2 cellular contexts compared by ENCODE assay signal in genomic region chr12:90262261-90262660, GRCh38.
TF ChIP-seq lines count a peak whose summit lies in the region.

No MANE protein-coding gene starts in this region.

TF ChIP-seq in A549, 52 proteins besides CTCF, POLR2A, EP300 and RAD21 (continued from another document):
- TF ChIP-seq, protein P1, sequence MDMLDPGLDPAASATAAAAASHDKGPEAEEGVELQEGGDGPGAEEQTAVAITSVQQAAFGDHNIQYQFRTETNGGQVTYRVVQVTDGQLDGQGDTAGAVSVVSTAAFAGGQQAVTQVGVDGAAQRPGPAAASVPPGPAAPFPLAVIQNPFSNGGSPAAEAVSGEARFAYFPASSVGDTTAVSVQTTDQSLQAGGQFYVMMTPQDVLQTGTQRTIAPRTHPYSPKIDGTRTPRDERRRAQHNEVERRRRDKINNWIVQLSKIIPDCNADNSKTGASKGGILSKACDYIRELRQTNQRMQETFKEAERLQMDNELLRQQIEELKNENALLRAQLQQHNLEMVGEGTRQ (IDR thresholded peaks at IDR 0.05): no peak
- no peak for TF ChIP-seq HMGXB4 (CRISPR knock-in tag; IDR thresholded peaks at IDR 0.05; ENCODE audit: borderline replicate concordance)
- TF ChIP-seq E2F6 (IDR thresholded peaks at IDR 0.05; ENCODE audit: borderline replicate concordance, low read depth): no peak
- TF ChIP-seq RNF2 (IDR thresholded peaks at IDR 0.05; ENCODE audit: borderline replicate concordance, low read depth): no peak
- TF ChIP-seq ESRRA (IDR thresholded peaks at IDR 0.05; ENCODE audit: borderline replicate concordance, low read length): no peak
- TF ChIP-seq, protein P2, sequence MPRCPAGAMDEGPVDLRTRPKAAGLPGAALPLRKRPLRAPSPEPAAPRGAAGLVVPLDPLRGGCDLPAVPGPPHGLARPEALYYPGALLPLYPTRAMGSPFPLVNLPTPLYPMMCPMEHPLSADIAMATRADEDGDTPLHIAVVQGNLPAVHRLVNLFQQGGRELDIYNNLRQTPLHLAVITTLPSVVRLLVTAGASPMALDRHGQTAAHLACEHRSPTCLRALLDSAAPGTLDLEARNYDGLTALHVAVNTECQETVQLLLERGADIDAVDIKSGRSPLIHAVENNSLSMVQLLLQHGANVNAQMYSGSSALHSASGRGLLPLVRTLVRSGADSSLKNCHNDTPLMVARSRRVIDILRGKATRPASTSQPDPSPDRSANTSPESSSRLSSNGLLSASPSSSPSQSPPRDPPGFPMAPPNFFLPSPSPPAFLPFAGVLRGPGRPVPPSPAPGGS (IDR thresholded peaks at IDR 0.05): no peak
- no peak for TF ChIP-seq CHD4 (IDR thresholded peaks at IDR 0.05; ENCODE audit: borderline replicate concordance)
- peak; percentile 45; the same call in 1 of the 2 replicates for TF ChIP-seq JUNB (IDR thresholded peaks at IDR 0.05)
- TF ChIP-seq ELK1 (IDR thresholded peaks at IDR 0.05; ENCODE audit: low read depth, low read length): no peak
- no peak for TF ChIP-seq GATA3 (IDR thresholded peaks at IDR 0.05; ENCODE audit: borderline replicate concordance)

TF ChIP-seq in HCT116, 20 proteins besides CTCF, POLR2A, EP300 and RAD21 (continued from another document):
- TF ChIP-seq EZH2phosphoT487 (IDR thresholded peaks at IDR 0.05; ENCODE audit: borderline replicate concordance): no peak
- no peak for TF ChIP-seq REST (IDR thresholded peaks at IDR 0.05; ENCODE audit: low read depth)
- no peak for TF ChIP-seq CEBPB (IDR thresholded peaks at IDR 0.05; ENCODE audit: low read depth)
- no peak for TF ChIP-seq TCF7L2 (IDR thresholded peaks at IDR 0.05; ENCODE audit: borderline replicate concordance, extremely low read depth, insufficient read depth, insufficient read length)
- no peak for TF ChIP-seq SP1 (IDR thresholded peaks at IDR 0.05; ENCODE audit: low read depth)
- TF ChIP-seq, protein P3, sequence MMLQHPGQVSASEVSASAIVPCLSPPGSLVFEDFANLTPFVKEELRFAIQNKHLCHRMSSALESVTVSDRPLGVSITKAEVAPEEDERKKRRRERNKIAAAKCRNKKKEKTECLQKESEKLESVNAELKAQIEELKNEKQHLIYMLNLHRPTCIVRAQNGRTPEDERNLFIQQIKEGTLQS (IDR thresholded peaks at IDR 0.05): no peak
- no peak for TF ChIP-seq JUND (IDR thresholded peaks at IDR 0.05)
- TF ChIP-seq FOSL1 (IDR thresholded peaks at IDR 0.05; ENCODE audit: low read depth): no peak
- no peak for TF ChIP-seq SIN3A (IDR thresholded peaks at IDR 0.05; ENCODE audit: low read depth)
- no peak for TF ChIP-seq ZFX (IDR thresholded peaks at IDR 0.05)
